16 cellular contexts compared by ENCODE assay signal in the genomic region with DNA sequence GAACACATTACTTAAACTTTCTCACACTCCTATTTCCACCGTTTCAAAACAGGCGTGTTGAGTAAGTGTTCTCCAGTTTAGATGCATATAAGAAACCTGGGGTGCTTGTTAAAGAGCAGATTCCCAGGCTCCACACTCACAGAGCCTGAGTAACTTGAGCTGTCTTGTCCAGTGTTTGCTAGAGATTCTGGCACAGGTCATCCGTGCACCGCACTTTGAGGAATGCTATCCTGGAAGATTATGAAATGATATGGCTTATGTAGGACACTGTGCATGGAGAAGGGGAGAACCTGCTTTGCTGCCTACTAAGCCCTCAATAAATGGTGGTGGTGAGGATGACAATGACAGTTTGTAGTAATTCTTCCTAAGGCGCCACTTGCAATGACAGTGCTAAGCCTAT.
DNase-seq lines count a peak whose midpoint lies in the region; ATAC-seq and TF ChIP-seq lines count a peak whose summit lies in the region.
"Had no signal": no experiment of that assay in that cellular context is flagged by ENCODE, and none has a peak within 500 bp of the region (broad histone marks: within the 10 kb centered on the region; RNA-seq: fewer than 3 reads in every experiment).

No MANE protein-coding gene starts in this region.

- H3K27ac ChIP-seq in right atrium auricular region (peak overlapping the region; percentile 34 to 66), sigmoid colon (peak overlapping the region in 3 of 4 donors; percentile 14 to 62 (median 47)), GM23248 (no peak overlapping the region)

- peaks cover 9% of the 10 kb centered on the region for H3K27me3 Mint-ChIP-seq in mesothelial cell of epicardium (ENCODE audit: low read depth)
- H3K27me3 Mint-ChIP-seq: IgD-negative memory B cell had no signal

- no peak for TF ChIP-seq POLR2A in sigmoid colon (IDR thresholded peaks at IDR 0.05)

- peaks cover 3% of the 10 kb centered on the region for H3K9me3 Mint-ChIP-seq in mesothelial cell of epicardium

- no peaks in the 10 kb centered on the region for H4K20me1 ChIP-seq in GM23248 (ENCODE audit: insufficient read depth)

- intact Hi-C loops in left ventricle myocardium superior (cut with micrococcal nuclease) = no loop called here
- intact Hi-C loops in sigmoid colon (cut with DNase I) = no loop called here

- no peak overlapping the region for H3K4me2 ChIP-seq in GM23248 (ENCODE audit: unreplicated experiment)

- no peak overlapping the region for H3K9ac ChIP-seq in GM23248

- H3K27ac Mint-ChIP-seq in mesothelial cell of epicardium = peak overlapping the region; percentile 31
- H3K27ac Mint-ChIP-seq: IgD-negative memory B cell had no signal

- peaks cover 46% of the 10 kb centered on the region for H3K4me1 Mint-ChIP-seq in mesothelial cell of epicardium
- H3K4me1 Mint-ChIP-seq: IgD-negative memory B cell had no signal

- TF ChIP-seq CTCF in right atrium auricular region (IDR thresholded peaks at IDR 0.05) = no peak
- no peak for TF ChIP-seq CTCF in mesothelial cell of epicardium (IDR thresholded peaks at IDR 0.05; ENCODE audit: unreplicated experiment)
- TF ChIP-seq CTCF in sigmoid colon (IDR thresholded peaks at IDR 0.05) = no peak

- H3F3A ChIP-seq in GM23248 (ENCODE audit: insufficient read depth) = no peaks in the 10 kb centered on the region

- no peak overlapping the region for H2AFZ ChIP-seq in GM23248

- no peaks in the 10 kb centered on the region for H3K9me3 ChIP-seq in right atrium auricular region
- H3K9me3 ChIP-seq in sigmoid colon = no peaks in the 10 kb centered on the region
- no peaks in the 10 kb centered on the region for H3K9me3 ChIP-seq in GM23248 (ENCODE audit: low read depth)
- H3K9me3 ChIP-seq: BE2C had no signal

- H3K36me3 Mint-ChIP-seq in mesothelial cell of epicardium = no peaks in the 10 kb centered on the region

- in situ Hi-C loops in GM23248 (cut with MboI) = no loop called here

- H3K4me1 ChIP-seq in right atrium auricular region (peaks cover 0 to 30% of the 10 kb centered on the region in 2 donors), sigmoid colon (peaks cover 0 to 28% (median 13%) of the 10 kb centered on the region in 4 donors), GM23248 (ENCODE audit: insufficient read depth) (peaks cover 7% of the 10 kb centered on the region; the same call in 1 of the 2 replicates)

- no peaks in the 10 kb centered on the region for H3K79me2 ChIP-seq in GM23248 (ENCODE audit: insufficient read depth)

- H3K9me2 ChIP-seq in GM23248 (ENCODE audit: insufficient read depth) = no peaks in the 10 kb centered on the region

- no peaks in the 10 kb centered on the region for H3K27me3 ChIP-seq in right atrium auricular region
- no peaks in the 10 kb centered on the region for H3K27me3 ChIP-seq in sigmoid colon
- peaks cover 34% of the 10 kb centered on the region for H3K27me3 ChIP-seq in GM23248 (replicated peaks; ENCODE audit: insufficient read depth)
- H3K27me3 ChIP-seq: BE2C had no signal

- no peaks in the 10 kb centered on the region for H3K36me3 ChIP-seq in right atrium auricular region
- no peaks in the 10 kb centered on the region for H3K36me3 ChIP-seq in sigmoid colon
- no peaks in the 10 kb centered on the region for H3K36me3 ChIP-seq in GM23248 (ENCODE audit: low read depth)
- H3K36me3 ChIP-seq: BE2C had no signal

- no peak for ATAC-seq in left ventricle myocardium superior

- TF ChIP-seq EP300 in sigmoid colon (IDR thresholded peaks at IDR 0.05) = no peak

- H3K4me3 ChIP-seq in right atrium auricular region = no peak overlapping the region
- peak overlapping the region in 1 of 4 donors; percentile 12 for H3K4me3 ChIP-seq in sigmoid colon
- H3K4me3 ChIP-seq in GM23248 = no peak overlapping the region

- DNase-seq in right atrium auricular region (ENCODE audit: low spot score) = no peak
- DNase-seq in left ventricle myocardium superior = no peak
- no peak for DNase-seq in mesothelial cell of epicardium (ENCODE audit: low spot score in 2 of 2, unreplicated experiment in 2 of 2)
- no peak for DNase-seq in sigmoid colon
- DNase-seq in activated naive CD4-positive, alpha-beta T cell (lab: John Stamatoyannopoulos, UW) = no peak
- no peak for DNase-seq in GM23248
- DNase-seq in NCI-H774 (lab: John Stamatoyannopoulos, UW) = no peak
- DNase-seq: EL, GF-D8, NCI-H1105, NCI-H146, NCI-H2029, NCI-H226, NCI-H524 treated with DMSO at 0.1 percent for 48 hours had no signal

- WGBS in sigmoid colon, 2 donors = 79 to 85% methylated on average over 5 of the region's 5 CpGs
- 55 to 59% methylated on average over 5 of the region's 5 CpGs for WGBS in GM23248 (ENCODE audit: low coverage in 1 of 2, low lambda C conversion rate in 2 of 2, missing lambda C conversion rate in 2 of 2), 2 experiments

- H3K4me3 Mint-ChIP-seq in mesothelial cell of epicardium = no peak overlapping the region
- H3K4me3 Mint-ChIP-seq: IgD-negative memory B cell had no signal
